Comparison of ENCODE assay signal across 1 cellular context in the genomic region with DNA sequence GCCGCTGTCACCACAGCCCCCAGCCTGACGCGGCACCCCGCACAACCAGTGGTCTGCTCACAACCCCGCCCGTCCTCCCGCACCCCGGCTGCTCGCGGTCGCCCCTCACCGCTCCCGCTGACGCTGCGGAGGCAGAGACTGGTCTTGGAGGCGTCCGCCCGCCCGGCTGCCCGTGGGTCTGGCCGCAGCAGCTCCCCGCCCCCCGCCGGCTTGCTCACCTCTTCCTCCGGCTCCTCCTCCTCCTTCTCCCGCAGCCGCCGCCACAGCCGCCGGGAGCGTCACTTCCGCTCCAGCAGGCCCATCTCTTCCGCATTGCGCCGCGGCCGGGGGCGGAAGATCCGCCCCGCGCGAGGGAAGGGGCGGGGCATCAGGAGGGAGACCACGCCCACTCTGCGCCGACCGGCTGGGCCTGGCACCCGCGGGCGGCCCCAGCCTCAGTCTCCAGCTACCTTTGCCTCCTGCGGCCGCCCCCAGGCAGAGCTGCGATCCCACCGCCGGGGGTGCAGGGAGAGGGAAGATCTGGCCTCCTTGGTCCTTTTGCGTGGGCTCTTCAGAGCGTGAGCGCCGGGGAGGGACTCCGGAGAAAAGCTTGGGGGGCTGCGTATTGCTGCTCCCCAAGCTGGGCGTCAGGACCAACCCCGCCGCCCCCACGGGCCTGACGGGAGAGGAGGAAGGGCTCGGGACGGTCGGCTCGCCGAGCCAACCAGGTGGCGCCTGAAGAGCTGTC.
TF ChIP-seq lines count a peak whose summit lies in the region.

A gene with protein sequence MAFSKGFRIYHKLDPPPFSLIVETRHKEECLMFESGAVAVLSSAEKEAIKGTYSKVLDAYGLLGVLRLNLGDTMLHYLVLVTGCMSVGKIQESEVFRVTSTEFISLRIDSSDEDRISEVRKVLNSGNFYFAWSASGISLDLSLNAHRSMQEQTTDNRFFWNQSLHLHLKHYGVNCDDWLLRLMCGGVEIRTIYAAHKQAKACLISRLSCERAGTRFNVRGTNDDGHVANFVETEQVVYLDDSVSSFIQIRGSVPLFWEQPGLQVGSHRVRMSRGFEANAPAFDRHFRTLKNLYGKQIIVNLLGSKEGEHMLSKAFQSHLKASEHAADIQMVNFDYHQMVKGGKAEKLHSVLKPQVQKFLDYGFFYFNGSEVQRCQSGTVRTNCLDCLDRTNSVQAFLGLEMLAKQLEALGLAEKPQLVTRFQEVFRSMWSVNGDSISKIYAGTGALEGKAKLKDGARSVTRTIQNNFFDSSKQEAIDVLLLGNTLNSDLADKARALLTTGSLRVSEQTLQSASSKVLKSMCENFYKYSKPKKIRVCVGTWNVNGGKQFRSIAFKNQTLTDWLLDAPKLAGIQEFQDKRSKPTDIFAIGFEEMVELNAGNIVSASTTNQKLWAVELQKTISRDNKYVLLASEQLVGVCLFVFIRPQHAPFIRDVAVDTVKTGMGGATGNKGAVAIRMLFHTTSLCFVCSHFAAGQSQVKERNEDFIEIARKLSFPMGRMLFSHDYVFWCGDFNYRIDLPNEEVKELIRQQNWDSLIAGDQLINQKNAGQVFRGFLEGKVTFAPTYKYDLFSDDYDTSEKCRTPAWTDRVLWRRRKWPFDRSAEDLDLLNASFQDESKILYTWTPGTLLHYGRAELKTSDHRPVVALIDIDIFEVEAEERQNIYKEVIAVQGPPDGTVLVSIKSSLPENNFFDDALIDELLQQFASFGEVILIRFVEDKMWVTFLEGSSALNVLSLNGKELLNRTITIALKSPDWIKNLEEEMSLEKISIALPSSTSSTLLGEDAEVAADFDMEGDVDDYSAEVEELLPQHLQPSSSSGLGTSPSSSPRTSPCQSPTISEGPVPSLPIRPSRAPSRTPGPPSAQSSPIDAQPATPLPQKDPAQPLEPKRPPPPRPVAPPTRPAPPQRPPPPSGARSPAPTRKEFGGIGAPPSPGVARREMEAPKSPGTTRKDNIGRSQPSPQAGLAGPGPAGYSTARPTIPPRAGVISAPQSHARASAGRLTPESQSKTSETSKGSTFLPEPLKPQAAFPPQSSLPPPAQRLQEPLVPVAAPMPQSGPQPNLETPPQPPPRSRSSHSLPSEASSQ (N-terminal part only) (minus strand): TSS at position 286 of the 727 bp plus-strand sequence. CDS start 1,118 bp downstream, outside the sequence.

TF ChIP-seq in WTC11, 78 proteins besides CTCF, POLR2A, EP300 and RAD21 (continued from another document):
- TF ChIP-seq, protein P1, sequence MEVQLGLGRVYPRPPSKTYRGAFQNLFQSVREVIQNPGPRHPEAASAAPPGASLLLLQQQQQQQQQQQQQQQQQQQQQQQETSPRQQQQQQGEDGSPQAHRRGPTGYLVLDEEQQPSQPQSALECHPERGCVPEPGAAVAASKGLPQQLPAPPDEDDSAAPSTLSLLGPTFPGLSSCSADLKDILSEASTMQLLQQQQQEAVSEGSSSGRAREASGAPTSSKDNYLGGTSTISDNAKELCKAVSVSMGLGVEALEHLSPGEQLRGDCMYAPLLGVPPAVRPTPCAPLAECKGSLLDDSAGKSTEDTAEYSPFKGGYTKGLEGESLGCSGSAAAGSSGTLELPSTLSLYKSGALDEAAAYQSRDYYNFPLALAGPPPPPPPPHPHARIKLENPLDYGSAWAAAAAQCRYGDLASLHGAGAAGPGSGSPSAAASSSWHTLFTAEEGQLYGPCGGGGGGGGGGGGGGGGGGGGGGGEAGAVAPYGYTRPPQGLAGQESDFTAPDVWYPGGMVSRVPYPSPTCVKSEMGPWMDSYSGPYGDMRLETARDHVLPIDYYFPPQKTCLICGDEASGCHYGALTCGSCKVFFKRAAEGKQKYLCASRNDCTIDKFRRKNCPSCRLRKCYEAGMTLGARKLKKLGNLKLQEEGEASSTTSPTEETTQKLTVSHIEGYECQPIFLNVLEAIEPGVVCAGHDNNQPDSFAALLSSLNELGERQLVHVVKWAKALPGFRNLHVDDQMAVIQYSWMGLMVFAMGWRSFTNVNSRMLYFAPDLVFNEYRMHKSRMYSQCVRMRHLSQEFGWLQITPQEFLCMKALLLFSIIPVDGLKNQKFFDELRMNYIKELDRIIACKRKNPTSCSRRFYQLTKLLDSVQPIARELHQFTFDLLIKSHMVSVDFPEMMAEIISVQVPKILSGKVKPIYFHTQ (CRISPR knock-in tag; IDR thresholded peaks at IDR 0.05): no peak
- TF ChIP-seq CREB1 (CRISPR knock-in tag; IDR thresholded peaks at IDR 0.05) (0 out of 2 replicates have a peak, but pooled peaks have one; percentile 11), SP1 (CRISPR knock-in tag; conservative IDR thresholded peaks at IDR 0.05) (peak; percentile 95), SOX15 (CRISPR knock-in tag; IDR thresholded peaks at IDR 0.05) (no peak), ATF1 (CRISPR knock-in tag; IDR thresholded peaks at IDR 0.05) (no peak), GTF2I (CRISPR knock-in tag; conservative IDR thresholded peaks at IDR 0.05) (no peak), NR3C1 (CRISPR knock-in tag; conservative IDR thresholded peaks at IDR 0.05; ENCODE audit: low read depth) (no peak), ZNF317 (CRISPR knock-in tag; IDR thresholded peaks at IDR 0.05; ENCODE audit: borderline replicate concordance, low read depth) (no peak), ZNF219 (CRISPR knock-in tag; IDR thresholded peaks at IDR 0.05; ENCODE audit: borderline replicate concordance) (no peak), TEAD1 (CRISPR knock-in tag; IDR thresholded peaks at IDR 0.05) (peak; percentile 61; the same call in 1 of the 2 replicates), ZNF138 (CRISPR knock-in tag; conservative IDR thresholded peaks at IDR 0.05) (no peak), MYBL2 (CRISPR knock-in tag; IDR thresholded peaks at IDR 0.05) (peak; percentile 77; the same call in 1 of the 2 replicates), ZNF121 (CRISPR knock-in tag; IDR thresholded peaks at IDR 0.05) (no peak)
- TF ChIP-seq, protein P2, sequence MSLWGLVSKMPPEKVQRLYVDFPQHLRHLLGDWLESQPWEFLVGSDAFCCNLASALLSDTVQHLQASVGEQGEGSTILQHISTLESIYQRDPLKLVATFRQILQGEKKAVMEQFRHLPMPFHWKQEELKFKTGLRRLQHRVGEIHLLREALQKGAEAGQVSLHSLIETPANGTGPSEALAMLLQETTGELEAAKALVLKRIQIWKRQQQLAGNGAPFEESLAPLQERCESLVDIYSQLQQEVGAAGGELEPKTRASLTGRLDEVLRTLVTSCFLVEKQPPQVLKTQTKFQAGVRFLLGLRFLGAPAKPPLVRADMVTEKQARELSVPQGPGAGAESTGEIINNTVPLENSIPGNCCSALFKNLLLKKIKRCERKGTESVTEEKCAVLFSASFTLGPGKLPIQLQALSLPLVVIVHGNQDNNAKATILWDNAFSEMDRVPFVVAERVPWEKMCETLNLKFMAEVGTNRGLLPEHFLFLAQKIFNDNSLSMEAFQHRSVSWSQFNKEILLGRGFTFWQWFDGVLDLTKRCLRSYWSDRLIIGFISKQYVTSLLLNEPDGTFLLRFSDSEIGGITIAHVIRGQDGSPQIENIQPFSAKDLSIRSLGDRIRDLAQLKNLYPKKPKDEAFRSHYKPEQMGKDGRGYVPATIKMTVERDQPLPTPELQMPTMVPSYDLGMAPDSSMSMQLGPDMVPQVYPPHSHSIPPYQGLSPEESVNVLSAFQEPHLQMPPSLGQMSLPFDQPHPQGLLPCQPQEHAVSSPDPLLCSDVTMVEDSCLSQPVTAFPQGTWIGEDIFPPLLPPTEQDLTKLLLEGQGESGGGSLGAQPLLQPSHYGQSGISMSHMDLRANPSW (CRISPR knock-in tag; conservative IDR thresholded peaks at IDR 0.05; ENCODE audit: low read depth): no peak
- TF ChIP-seq, protein P3, sequence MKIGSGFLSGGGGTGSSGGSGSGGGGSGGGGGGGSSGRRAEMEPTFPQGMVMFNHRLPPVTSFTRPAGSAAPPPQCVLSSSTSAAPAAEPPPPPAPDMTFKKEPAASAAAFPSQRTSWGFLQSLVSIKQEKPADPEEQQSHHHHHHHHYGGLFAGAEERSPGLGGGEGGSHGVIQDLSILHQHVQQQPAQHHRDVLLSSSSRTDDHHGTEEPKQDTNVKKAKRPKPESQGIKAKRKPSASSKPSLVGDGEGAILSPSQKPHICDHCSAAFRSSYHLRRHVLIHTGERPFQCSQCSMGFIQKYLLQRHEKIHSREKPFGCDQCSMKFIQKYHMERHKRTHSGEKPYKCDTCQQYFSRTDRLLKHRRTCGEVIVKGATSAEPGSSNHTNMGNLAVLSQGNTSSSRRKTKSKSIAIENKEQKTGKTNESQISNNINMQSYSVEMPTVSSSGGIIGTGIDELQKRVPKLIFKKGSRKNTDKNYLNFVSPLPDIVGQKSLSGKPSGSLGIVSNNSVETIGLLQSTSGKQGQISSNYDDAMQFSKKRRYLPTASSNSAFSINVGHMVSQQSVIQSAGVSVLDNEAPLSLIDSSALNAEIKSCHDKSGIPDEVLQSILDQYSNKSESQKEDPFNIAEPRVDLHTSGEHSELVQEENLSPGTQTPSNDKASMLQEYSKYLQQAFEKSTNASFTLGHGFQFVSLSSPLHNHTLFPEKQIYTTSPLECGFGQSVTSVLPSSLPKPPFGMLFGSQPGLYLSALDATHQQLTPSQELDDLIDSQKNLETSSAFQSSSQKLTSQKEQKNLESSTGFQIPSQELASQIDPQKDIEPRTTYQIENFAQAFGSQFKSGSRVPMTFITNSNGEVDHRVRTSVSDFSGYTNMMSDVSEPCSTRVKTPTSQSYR (CRISPR knock-in tag; IDR thresholded peaks at IDR 0.05): no peak
- TF ChIP-seq, protein P4, sequence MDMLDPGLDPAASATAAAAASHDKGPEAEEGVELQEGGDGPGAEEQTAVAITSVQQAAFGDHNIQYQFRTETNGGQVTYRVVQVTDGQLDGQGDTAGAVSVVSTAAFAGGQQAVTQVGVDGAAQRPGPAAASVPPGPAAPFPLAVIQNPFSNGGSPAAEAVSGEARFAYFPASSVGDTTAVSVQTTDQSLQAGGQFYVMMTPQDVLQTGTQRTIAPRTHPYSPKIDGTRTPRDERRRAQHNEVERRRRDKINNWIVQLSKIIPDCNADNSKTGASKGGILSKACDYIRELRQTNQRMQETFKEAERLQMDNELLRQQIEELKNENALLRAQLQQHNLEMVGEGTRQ (CRISPR knock-in tag; IDR thresholded peaks at IDR 0.05): no peak; the same call in 1 of the 2 replicates
- TF ChIP-seq, protein P5, sequence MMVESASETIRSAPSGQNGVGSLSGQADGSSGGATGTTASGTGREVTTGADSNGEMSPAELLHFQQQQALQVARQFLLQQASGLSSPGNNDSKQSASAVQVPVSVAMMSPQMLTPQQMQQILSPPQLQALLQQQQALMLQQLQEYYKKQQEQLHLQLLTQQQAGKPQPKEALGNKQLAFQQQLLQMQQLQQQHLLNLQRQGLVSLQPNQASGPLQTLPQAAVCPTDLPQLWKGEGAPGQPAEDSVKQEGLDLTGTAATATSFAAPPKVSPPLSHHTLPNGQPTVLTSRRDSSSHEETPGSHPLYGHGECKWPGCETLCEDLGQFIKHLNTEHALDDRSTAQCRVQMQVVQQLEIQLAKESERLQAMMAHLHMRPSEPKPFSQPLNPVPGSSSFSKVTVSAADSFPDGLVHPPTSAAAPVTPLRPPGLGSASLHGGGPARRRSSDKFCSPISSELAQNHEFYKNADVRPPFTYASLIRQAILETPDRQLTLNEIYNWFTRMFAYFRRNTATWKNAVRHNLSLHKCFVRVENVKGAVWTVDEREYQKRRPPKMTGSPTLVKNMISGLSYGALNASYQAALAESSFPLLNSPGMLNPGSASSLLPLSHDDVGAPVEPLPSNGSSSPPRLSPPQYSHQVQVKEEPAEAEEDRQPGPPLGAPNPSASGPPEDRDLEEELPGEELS (CRISPR knock-in tag; IDR thresholded peaks at IDR 0.05): peak; percentile 93
